9 cellular contexts compared by ENCODE assay signal in genomic region chr15:58440922-58441321, GRCh38. TPM values are rescaled to one million over a fixed set of nuclear protein-coding genes. Genes with fewer than 3 reads are reported as not detected.
DNase-seq lines count a peak whose midpoint lies in the region; ATAC-seq lines count a peak whose summit lies in the region.
"Had no signal": no experiment of that assay in that cellular context is flagged by ENCODE, and none has a peak within 500 bp of the region (broad histone marks: within the 10 kb centered on the region; RNA-seq: fewer than 3 reads in every experiment).

No MANE protein-coding gene starts in this region.

- 94% methylated on average over 1 of the region's 1 CpG for WGBS in right cardiac atrium

- H3K4me3 ChIP-seq in right cardiac atrium (ENCODE audit: low read length), result no peak overlapping the region
- no peak overlapping the region for H3K4me3 ChIP-seq in skin epidermis

- intact Hi-C loops in right cardiac atrium (cut with DNase I), result no loop called here

- DNase-seq in HPDE6-E6E7 (ENCODE audit: extremely low spot score) (peak; percentile 66), right cardiac atrium (no peak), NCI-H187 (lab: John Stamatoyannopoulos, UW) (no peak), caudate nucleus (lab: John Stamatoyannopoulos, UW) (no peak), NCI-H510A treated with DMSO at 0.1 percent for 48 hours (lab: John Stamatoyannopoulos, UW) (no peak)
- DNase-seq: activated CD4-positive, alpha-beta memory T cell treated with anti-CD3 and anti-CD28 coated beads, Interleukin-2, amount 10 ng/mL, durations not matched to agents 7 days and 5 days had no signal

- H3K27me3 ChIP-seq in right cardiac atrium (ENCODE audit: control insufficient read depth, insufficient read depth), result no peaks in the 10 kb centered on the region

- H3K27ac ChIP-seq in right cardiac atrium (ENCODE audit: low read length), result peak overlapping the region; percentile 92
- peak overlapping the region in 20 of 21 experiments; percentile 35 to 89 (median 80) for H3K27ac ChIP-seq in skin epidermis
- H3K27ac ChIP-seq in caudate nucleus (ENCODE audit: low read depth, low read length), result no peak overlapping the region

- H3K4me1 ChIP-seq in right cardiac atrium (ENCODE audit: control insufficient read depth, insufficient read depth, low read length), result peaks cover 31% of the 10 kb centered on the region

- H3K9me3 Mint-ChIP-seq in activated T-helper 17 cell treated with anti-CD3 and anti-CD28 coated beads, Interleukin-2, amount 50 U/mL, for 72 hours, result no peaks in the 10 kb centered on the region
- H3K9me3 Mint-ChIP-seq: activated CD4-positive, alpha-beta memory T cell treated with anti-CD3 and anti-CD28 coated beads, Interleukin-2, amount 10 ng/mL, durations not matched to agents 7 days and 5 days had no signal

- H3K4me3 Mint-ChIP-seq in activated T-helper 17 cell treated with anti-CD3 and anti-CD28 coated beads, Interleukin-2, amount 50 U/mL, for 72 hours, result no peak overlapping the region
- H3K4me3 Mint-ChIP-seq: activated CD4-positive, alpha-beta memory T cell treated with anti-CD3 and anti-CD28 coated beads, Interleukin-2, amount 10 ng/mL, durations not matched to agents 7 days and 5 days had no signal

- ATAC-seq in activated T-helper 17 cell treated with anti-CD3 and anti-CD28 coated beads, Interleukin-2, amount 50 U/mL, for 72 hours (replicated peaks), result no peak
- ATAC-seq in right cardiac atrium (peak in 1 of 2 donors; percentile 46), HG02852 (IDR thresholded peaks at IDR 0.05; ENCODE audit: unreplicated experiment) (no peak)

- no peaks in the 10 kb centered on the region for H3K27me3 Mint-ChIP-seq in activated T-helper 17 cell treated with anti-CD3 and anti-CD28 coated beads, Interleukin-2, amount 50 U/mL, for 72 hours
- H3K27me3 Mint-ChIP-seq: activated CD4-positive, alpha-beta memory T cell treated with anti-CD3 and anti-CD28 coated beads, Interleukin-2, amount 10 ng/mL, durations not matched to agents 7 days and 5 days had no signal

- H3K9me3 ChIP-seq in right cardiac atrium (ENCODE audit: control insufficient read depth, low read length), result no peaks in the 10 kb centered on the region

- H3K36me3 Mint-ChIP-seq in activated T-helper 17 cell treated with anti-CD3 and anti-CD28 coated beads, Interleukin-2, amount 50 U/mL, for 72 hours (ENCODE audit: low read depth), result no peaks in the 10 kb centered on the region

- H3K4me1 Mint-ChIP-seq in activated T-helper 17 cell treated with anti-CD3 and anti-CD28 coated beads, Interleukin-2, amount 50 U/mL, for 72 hours, result no peaks in the 10 kb centered on the region

- peak overlapping the region; percentile 12 for H3K27ac Mint-ChIP-seq in activated T-helper 17 cell treated with anti-CD3 and anti-CD28 coated beads, Interleukin-2, amount 50 U/mL, for 72 hours
- H3K27ac Mint-ChIP-seq: activated CD4-positive, alpha-beta memory T cell treated with anti-CD3 and anti-CD28 coated beads, Interleukin-2, amount 10 ng/mL, durations not matched to agents 7 days and 5 days had no signal

RNA-seq across cellular contexts. Expression of gene LIPC, which starts 9.1 kb away (rescaled TPM):
- under 1 TPM; 0.17 to 0.26 TPM for total RNA-seq in activated T-helper 17 cell treated with anti-CD3 and anti-CD28 coated beads, Interleukin-2, amount 50 U/mL, for 72 hours
- total RNA-seq in right cardiac atrium, result 1 to 10 TPM in 1 of 4 donors, under 1 TPM in 3; 0.77 to 1.1 (median 0.91) TPM
- 0.61 TPM for polyA plus RNA-seq in right cardiac atrium
